8 cellular contexts compared by ENCODE assay signal in genomic region chr20:2172305-2173175, GRCh38.
DNase-seq lines count a peak whose midpoint lies in the region; ATAC-seq and TF ChIP-seq lines count a peak whose summit lies in the region.

No MANE protein-coding gene starts in this region.

- TF ChIP-seq POLR2A in transverse colon (IDR thresholded peaks at IDR 0.05) = no peak

- peaks cover 0 to 4% (median 3%) of the 10 kb centered on the region in 3 donors for H3K4me1 Mint-ChIP-seq in IgD-negative memory B cell

- in situ Hi-C loops in transverse colon (cut with MboI; ENCODE audit: low pct_ligation_motif_present in 1 of 4, low pct_unique_long_range_greater_than_20kb in 1 of 4, low sequenced_read_pairs in 3 of 4) = loop anchor here (5.0 to 25.0 kb wide), 5 partner anchors 205 to 410 kb away; no protein-coding TSS in a partner anchor

- peaks cover 6% of the 10 kb centered on the region for H3K27me3 ChIP-seq in RWPE2 (ENCODE audit: insufficient read depth, poor library complexity, severe bottlenecking)
- no peaks in the 10 kb centered on the region for H3K27me3 ChIP-seq in parathyroid adenoma (ENCODE audit: control insufficient read depth, insufficient read depth, low read length)
- peaks cover 13% of the 10 kb centered on the region for H3K27me3 ChIP-seq in transverse colon

- H3K9me3 Mint-ChIP-seq in IgD-negative memory B cell = no peaks in the 10 kb centered on the region

- H3K27ac Mint-ChIP-seq in IgD-negative memory B cell = peak overlapping the region in 2 of 3 donors; percentile 53 to 61

- H2AFZ ChIP-seq in parathyroid adenoma = peak overlapping the region; percentile 22

- H3K9me3 ChIP-seq in RWPE2 (ENCODE audit: severe bottlenecking) (no peaks in the 10 kb centered on the region), parathyroid adenoma (ENCODE audit: control insufficient read depth, low read length) (no peaks in the 10 kb centered on the region), transverse colon (no peaks in the 10 kb centered on the region)

- TF ChIP-seq EP300 in transverse colon (IDR thresholded peaks at IDR 0.05; ENCODE audit: low read depth) = no peak

- H3K4me3 ChIP-seq in RWPE2 (ENCODE audit: severe bottlenecking) = no peak overlapping the region
- H3K4me3 ChIP-seq in parathyroid adenoma (ENCODE audit: low read depth, low read length) = no peak overlapping the region
- no peak overlapping the region for H3K4me3 ChIP-seq in transverse colon

- DNase-seq in DMS53 (lab: John Stamatoyannopoulos, UW) (peak; percentile 75), RWPE2 (ENCODE audit: low spot score) (no peak), germinal center (ENCODE audit: low spot score) (peak; percentile 72), transverse colon (peak; percentile 68)
- peak; percentile 24 to 58 (median 41) for DNase-seq in activated naive CD4-positive, alpha-beta T cell (lab: John Stamatoyannopoulos, UW)

- peak overlapping the region in 1 of 4 donors; percentile 56 for H3K4me3 Mint-ChIP-seq in IgD-negative memory B cell

- H3K27me3 Mint-ChIP-seq in IgD-negative memory B cell = peaks cover 6% of the 10 kb centered on the region

- H3K4me1 ChIP-seq in RWPE2 (ENCODE audit: insufficient read depth, poor library complexity, severe bottlenecking) = no peaks in the 10 kb centered on the region
- no peaks in the 10 kb centered on the region for H3K4me1 ChIP-seq in parathyroid adenoma
- H3K4me1 ChIP-seq in transverse colon = no peaks in the 10 kb centered on the region

- TF ChIP-seq CTCF in RWPE2 (IDR thresholded peaks at IDR 0.05; ENCODE audit: poor library complexity, severe bottlenecking) (peak; percentile 95), parathyroid adenoma (IDR thresholded peaks at IDR 0.05) (peak; percentile 92), transverse colon (IDR thresholded peaks at IDR 0.05) (peak; percentile 83 to 90 (median 87))

- H3K79me2 ChIP-seq in parathyroid adenoma = no peaks in the 10 kb centered on the region

- H3K27ac ChIP-seq in RWPE2 (ENCODE audit: poor library complexity, severe bottlenecking) (no peak overlapping the region), parathyroid adenoma (no peak overlapping the region), transverse colon (no peak overlapping the region)

- no peaks in the 10 kb centered on the region for H3K36me3 ChIP-seq in RWPE2 (ENCODE audit: low read depth)
- H3K36me3 ChIP-seq in parathyroid adenoma (ENCODE audit: control insufficient read depth, insufficient read depth, low read length) = no peaks in the 10 kb centered on the region
- H3K36me3 ChIP-seq in transverse colon = no peaks in the 10 kb centered on the region

- no peak overlapping the region for H3K4me2 ChIP-seq in parathyroid adenoma (ENCODE audit: low read length)

- ATAC-seq in RWPE2 (ENCODE audit: low read depth) (peak; percentile 66), HG02970 (IDR thresholded peaks at IDR 0.05; ENCODE audit: low FRiP score, unreplicated experiment) (no peak)

- intact Hi-C loops in transverse colon (cut with DNase I; ENCODE audit: low total_unique reads) = loop anchor here (2.0 to 10.0 kb wide), 3 partner anchors 88 to 405 kb away; no protein-coding TSS in a partner anchor

- H3K36me3 Mint-ChIP-seq in IgD-negative memory B cell = no peaks in the 10 kb centered on the region

- no peak overlapping the region for H3K9ac ChIP-seq in parathyroid adenoma

- 19 to 29% methylated on average over 4 to 17 of the region's 17 CpGs for WGBS in transverse colon (ENCODE audit: low coverage in 1 of 2), 2 donors
